In genomic region chr5:132736853-132737833, GRCh38 we compare ENCODE assay signal across 8 cellular contexts.
DNase-seq lines count a peak whose midpoint lies in the region; ATAC-seq lines count a peak whose summit lies in the region.

Gene KIF3A (minus strand): TSS chr5:132737546. CDS start chr5:132737419, 127 bp downstream.

- ATAC-seq in GM19468 (IDR thresholded peaks at IDR 0.05; ENCODE audit: extremely low read depth, unreplicated experiment) = peak; percentile 78

- peaks cover 13% of the 10 kb centered on the region for H3K4me1 ChIP-seq in effector memory CD4-positive, alpha-beta T cell (ENCODE audit: control insufficient read depth, insufficient read depth, low read length, poor library complexity, severe bottlenecking)

- peak within 1 kb of the TSS; percentile 88 for H3K27ac ChIP-seq in effector memory CD4-positive, alpha-beta T cell (ENCODE audit: insufficient read depth, low read length, poor library complexity, severe bottlenecking)

- no peaks in the 10 kb centered on the region for H3K27me3 ChIP-seq in effector memory CD4-positive, alpha-beta T cell (replicated peaks; ENCODE audit: control insufficient read depth, insufficient read depth, low read length, poor library complexity, severe bottlenecking)

- peak within 1 kb of the TSS; percentile 92 for H3K4me3 ChIP-seq in effector memory CD4-positive, alpha-beta T cell (ENCODE audit: insufficient read depth, low read depth, low read length, poor library complexity, severe bottlenecking)

- no peaks in the 10 kb centered on the region for H3K9me3 ChIP-seq in effector memory CD4-positive, alpha-beta T cell (ENCODE audit: control insufficient read depth, low read length)

- DNase-seq in COLO668 (lab: John Stamatoyannopoulos, UW; ENCODE audit: unreplicated experiment) = peak; percentile 94
- peak; percentile 83 for DNase-seq in HS-5 (ENCODE audit: low read depth)
- DNase-seq in NK-92 treated with Interleukin-12 subunit alpha and Interleukin-12 subunit beta, amount 100 ng/mL, for 24 hours (lab: John Stamatoyannopoulos, UW) = peak; percentile 99
- peak; percentile 99 for DNase-seq in activated CD8-positive, alpha-beta memory T cell treated with anti-CD3 and anti-CD28 coated beads for 24 hours
- peak; percentile 94 to 99 (median 96) for DNase-seq in effector memory CD4-positive, alpha-beta T cell
- peak; percentile 98 for DNase-seq in medulla oblongata (ENCODE audit: extremely low spot score)
- DNase-seq in stimulated activated CD8-positive, alpha-beta memory T cell treated with anti-CD3 and anti-CD28 coated beads, Interleukin-12 subunit alpha, Interleukin-12 subunit beta, amount 100 ng/mL, for 1 hour (ENCODE audit: low read depth) = peak; percentile 98

- H3K36me3 ChIP-seq in effector memory CD4-positive, alpha-beta T cell (ENCODE audit: control insufficient read depth, insufficient read depth, low read length) = no peaks in the 10 kb centered on the region

Comparison
In these comparisons a context has a peak if more than half of its experiments do, and no peak if none do; other contexts are left out.
1. Peak in every context shown above with its lines: DNase-seq, ATAC-seq, H3K4me3 ChIP-seq and H3K27ac ChIP-seq.